In the genomic region with DNA sequence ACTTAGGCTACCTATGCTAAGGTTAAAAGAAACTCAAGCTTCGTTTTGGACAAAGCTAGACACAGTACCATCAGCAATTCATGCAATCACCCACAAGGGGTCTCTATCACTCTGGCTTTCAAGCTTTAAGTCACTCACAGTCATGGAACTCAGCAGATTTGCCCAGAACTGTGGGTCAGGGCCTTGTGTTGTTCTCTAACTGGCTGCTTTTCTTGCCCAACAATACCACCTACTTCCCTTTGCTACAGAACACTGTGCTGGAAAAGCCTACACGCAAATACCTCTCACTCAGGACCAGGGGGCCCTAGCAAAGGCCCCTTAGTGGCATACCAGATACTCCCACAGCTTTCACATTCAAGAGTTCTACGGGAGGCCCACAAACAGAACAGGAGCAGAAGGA, we compare ENCODE assay signal across 9 cellular contexts. TPM values are rescaled to one million over a fixed set of nuclear protein-coding genes. Genes with fewer than 3 reads are reported as not detected.
A peak's percentile ranks its signal among the peaks of the same experiment; 100 is the strongest.
DNase-seq lines count a peak whose midpoint lies in the region; ATAC-seq and TF ChIP-seq lines count a peak whose summit lies in the region.
"Had no signal": no experiment of that assay in that cellular context is flagged by ENCODE, and none has a peak within 500 bp of the region (broad histone marks: within the 10 kb centered on the region; RNA-seq: fewer than 3 reads in every experiment).

No MANE protein-coding gene starts in this region.

- H3K4me3 ChIP-seq in BE2C (ENCODE audit: low read depth, low read length) (no peak overlapping the region), testis (no peak overlapping the region)

- no peak for TF ChIP-seq POLR2A in testis (IDR thresholded peaks at IDR 0.05)

- H3K27ac ChIP-seq in testis: peak overlapping the region; percentile 40 to 50

- peaks cover 3% of the 10 kb centered on the region for H3K4me1 Mint-ChIP-seq in endothelial cell (ENCODE audit: unreplicated experiment)

- H3K4me1 ChIP-seq in BE2C (no peaks in the 10 kb centered on the region), testis (peaks cover 4% of the 10 kb centered on the region)

- peaks cover 9% of the 10 kb centered on the region for H3K36me3 Mint-ChIP-seq in endothelial cell (ENCODE audit: low read depth, unreplicated experiment)

- peak; percentile 97 for TF ChIP-seq CTCF in BE2C (IDR thresholded peaks at IDR 0.05; ENCODE audit: low read depth, low read length)
- peak; percentile 86 for TF ChIP-seq CTCF in endothelial cell (IDR thresholded peaks at IDR 0.05; ENCODE audit: unreplicated experiment)
- TF ChIP-seq CTCF in testis (IDR thresholded peaks at IDR 0.05): peak; percentile 72 to 83 (median 81)

- peaks cover 34% of the 10 kb centered on the region for H3K36me3 ChIP-seq in BE2C
- H3K36me3 ChIP-seq in testis (ENCODE audit: low read depth, missing control alignments): no peaks in the 10 kb centered on the region

- no peak overlapping the region for H3K4me3 Mint-ChIP-seq in endothelial cell (ENCODE audit: unreplicated experiment)

- peak; percentile 83 for ATAC-seq in GM18868 (IDR thresholded peaks at IDR 0.05; ENCODE audit: unreplicated experiment)
- ATAC-seq in HG03196 (IDR thresholded peaks at IDR 0.05; ENCODE audit: unreplicated experiment): peak; percentile 56

- intact Hi-C loops in testis (cut with DNase I; ENCODE audit: low total_unique reads): loop anchor here (5.0 kb wide), 1 partner anchor 43 kb away; the partner anchor contains the start of gene STAT6

- peak; percentile 63 for DNase-seq in BE2C
- peak; percentile 30 for DNase-seq in NCI-H446 treated with DMSO at 0.1 percent for 48 hours (lab: John Stamatoyannopoulos, UW)
- peak; percentile 48 for DNase-seq in activated CD4-positive, alpha-beta T cell treated with anti-CD3 and anti-CD28 coated beads, Interleukin-2, amount 50 U/mL, for 1 hour
- DNase-seq in endothelial cell (ENCODE audit: low spot score): peak; percentile 52
- DNase-seq in midbrain (lab: John Stamatoyannopoulos, UW): peak; percentile 84
- peak; percentile 80 for DNase-seq in testis

- H3K9me3 Mint-ChIP-seq in endothelial cell (ENCODE audit: unreplicated experiment): no peaks in the 10 kb centered on the region

- WGBS in testis, 2 donors: 27 to 40% methylated on average over 3 of the region's 3 CpGs

- no peak overlapping the region for H3K27ac Mint-ChIP-seq in endothelial cell (ENCODE audit: unreplicated experiment)

- H3K9me3 ChIP-seq in BE2C: no peaks in the 10 kb centered on the region
- no peaks in the 10 kb centered on the region for H3K9me3 ChIP-seq in testis

- H3K27me3 Mint-ChIP-seq in endothelial cell (ENCODE audit: unreplicated experiment): no peaks in the 10 kb centered on the region

- H3K27me3 ChIP-seq in BE2C (no peaks in the 10 kb centered on the region), testis (no peaks in the 10 kb centered on the region)

RNA-seq across cellular contexts. Expression of gene NEMP1, which starts 9.1 kb away (rescaled TPM):
- 5.8 TPM for polyA plus RNA-seq in BE2C (2012; ENCODE audit: insufficient read depth, insufficient read length, low read depth)
- total RNA-seq in endothelial cell (ENCODE audit: unreplicated experiment) (17.6 TPM), testis (10 to 100 TPM; 18.1 to 18.2 TPM)
- 15.9 TPM for polyA plus RNA-seq in testis (ENCODE audit: insufficient read depth, low read depth, low replicate concordance)

RNA-seq across cellular contexts. Expression of gene NAB2, which starts 19.4 kb away (rescaled TPM):
- polyA plus RNA-seq in BE2C (2012; ENCODE audit: insufficient read depth, insufficient read length, low read depth): 24.8 TPM
- total RNA-seq in endothelial cell (ENCODE audit: unreplicated experiment) (14.0 TPM), testis (10 to 100 TPM; 45.7 to 59.5 TPM)
- polyA plus RNA-seq in testis (ENCODE audit: insufficient read depth, low read depth, low replicate concordance): 31.4 TPM

RNA-seq across cellular contexts. Expression of gene MYO1A, which starts 19.6 kb away (rescaled TPM):
- not detected for polyA plus RNA-seq in BE2C (2012; ENCODE audit: insufficient read depth, insufficient read length, low read depth)
- total RNA-seq in endothelial cell (ENCODE audit: unreplicated experiment) (0.36 TPM), testis (1 to 10 TPM; 5.9 to 7.6 TPM)
- polyA plus RNA-seq in testis (ENCODE audit: insufficient read depth, low read depth, low replicate concordance): 5.4 TPM

RNA-seq across cellular contexts. Expression of gene STAT6, which starts 41.6 kb away (rescaled TPM):
- 1.6 TPM for polyA plus RNA-seq in BE2C (2012; ENCODE audit: insufficient read depth, insufficient read length, low read depth)
- 139 TPM for total RNA-seq in endothelial cell (ENCODE audit: unreplicated experiment)
- total RNA-seq in testis: 10 to 100 TPM; 66.2 to 81.5 TPM
- polyA plus RNA-seq in testis (ENCODE audit: insufficient read depth, low read depth, low replicate concordance): 53.2 TPM

RNA-seq across cellular contexts. Expression of gene TAC3, which starts 53.2 kb away (rescaled TPM):
- polyA plus RNA-seq in BE2C (2012; ENCODE audit: insufficient read depth, insufficient read length, low read depth): 1.8 TPM
- total RNA-seq in endothelial cell (ENCODE audit: unreplicated experiment): 18.0 TPM
- 1 to 10 TPM; 2.5 to 2.9 TPM for total RNA-seq in testis
- polyA plus RNA-seq in testis (ENCODE audit: insufficient read depth, low read depth, low replicate concordance): 3.9 TPM
- total RNA-seq: T-helper 2 cell treated with Interferon-gamma antibody and Interleukin-4, amounts not matched to agents 100 ng/mL and 5 ng/mL, for 36 hours had no signal

Comparison
In these comparisons a context has a peak if more than half of its experiments do, and no peak if none do; other contexts are left out.
1. DNase-seq: peak in every context shown above with its lines; median percentile 84 in midbrain; 80 in testis; 63 in BE2C; 52 in endothelial cell; 48 in activated CD4-positive, alpha-beta T cell treated with anti-CD3 and anti-CD28 coated beads, Interleukin-2, amount 50 U/mL, for 1 hour; 30 in NCI-H446 treated with DMSO at 0.1 percent for 48 hours.